27 cellular contexts compared by ENCODE assay signal in genomic region chr3:98968347-98968746, GRCh38.
"Had no signal": no experiment of that assay in that cellular context is flagged by ENCODE, and none has a peak within 500 bp of the region (broad histone marks: within the 10 kb centered on the region; RNA-seq: fewer than 3 reads in every experiment).

No MANE protein-coding gene starts in this region.

- FAIRE-seq: TTC549 had no signal

- H3K4me1 ChIP-seq: body of pancreas had no signal

- ATAC-seq: activated CD8-positive, alpha-beta memory T cell treated with anti-CD3 and anti-CD28 coated beads, Interleukin-2, amount 10 ng/mL, durations not matched to agents 7 days and 5 days; body of pancreas; Panc1; T-cell had no signal

- H3K9me3 ChIP-seq: body of pancreas, SJSA1 had no signal

- H3K27ac ChIP-seq: body of pancreas, RWPE1, SJSA1 had no signal

- H3K36me3 ChIP-seq: SJSA1 had no signal

- DNase-seq: activated B cell treated with CpG ODN at 0.5 μM for 24 hours; activated CD4-positive, alpha-beta T cell treated with anti-CD3 and anti-CD28 coated beads for 1 hour; activated CD4-positive, alpha-beta T cell treated with anti-CD3 and anti-CD28 coated beads, Interleukin-2, amount 10 ng/mL, durations not matched to agents 24 days and 14 days; activated CD4-positive, alpha-beta T cell treated with anti-CD3 and anti-CD28 coated beads, Interleukin-2, amount 50 U/mL, for 48 hours; activated CD8-positive, alpha-beta memory T cell treated with anti-CD3 and anti-CD28 coated beads, Interleukin-2, amount 10 ng/mL, durations not matched to agents 7 days and 5 days; activated effector memory CD4-positive, alpha-beta T cell treated with Interleukin-2 at 50 U/mL for 16 hours; activated naive CD4-positive, alpha-beta T cell; activated T-cell treated with anti-CD3 and anti-CD28 coated beads, Interleukin-2, amount 50 U/mL, for 24 hours; aorta; body of pancreas; Kasumi-1; NCI-H1092; NCI-H1417; NCI-H1694 treated with DMSO at 0.1 percent for 48 hours; NCI-H2029 treated with DMSO at 0.1 percent for 48 hours; NCI-H345; NCI-H510A; NCI-H526 treated with DMSO at 0.1 percent for 48 hours; NCI-H82; SHP77; T-cell; T-helper 2 cell; T1000 had no signal

- H3K4me3 ChIP-seq: body of pancreas, SJSA1 had no signal

- H3K27me3 ChIP-seq: body of pancreas, SJSA1 had no signal
